ENCODE assay signal across 7 cellular contexts in genomic region chr10:119416855-119417254, GRCh38.
DNase-seq lines count a peak whose midpoint lies in the region; ATAC-seq and TF ChIP-seq lines count a peak whose summit lies in the region.

No MANE protein-coding gene starts in this region.

- H3K36me3 ChIP-seq in SJCRH30 (no peaks in the 10 kb centered on the region), cardiac muscle cell (no peaks in the 10 kb centered on the region), gastrocnemius medialis (no peaks in the 10 kb centered on the region)

- TF ChIP-seq CTCF in GM12875 (IDR thresholded peaks at IDR 0.05; ENCODE audit: borderline replicate concordance, insufficient read depth, low read depth, low read length) = peak; percentile 85
- peak; percentile 87 for TF ChIP-seq CTCF in cardiac muscle cell (IDR thresholded peaks at IDR 0.05; ENCODE audit: low read depth, low read length)
- peak; percentile 51 to 75 (median 70) for TF ChIP-seq CTCF in gastrocnemius medialis (IDR thresholded peaks at IDR 0.05 in 4 of 5, conservative IDR thresholded peaks at IDR 0.05 in 1 of 5)

- intact Hi-C loops in gastrocnemius medialis (cut with DNase I; ENCODE audit: low total_unique reads) = loop anchor here (1.0 to 2.0 kb wide), 2 partner anchors 211 to 218 kb away; no protein-coding TSS in a partner anchor

- H3K4me1 ChIP-seq in SJCRH30 (peaks cover 51% of the 10 kb centered on the region), cardiac muscle cell (ENCODE audit: low read depth) (peaks cover 11% of the 10 kb centered on the region), gastrocnemius medialis (peaks cover 19 to 22% of the 10 kb centered on the region in 2 donors)

- no peaks in the 10 kb centered on the region for H3K9me3 ChIP-seq in SJCRH30 (replicated peaks)
- no peaks in the 10 kb centered on the region for H3K9me3 ChIP-seq in cardiac muscle cell (ENCODE audit: low read depth)
- no peaks in the 10 kb centered on the region for H3K9me3 ChIP-seq in gastrocnemius medialis

- ATAC-seq in gastrocnemius medialis (peak in 1 of 2 donors; percentile 52), GM21381 (IDR thresholded peaks at IDR 0.05; ENCODE audit: unreplicated experiment) (no peak)

- TF ChIP-seq POLR2A in gastrocnemius medialis (IDR thresholded peaks at IDR 0.05) = no peak

- H3K4me3 ChIP-seq in GM12875 (ENCODE audit: low read depth, low read length) (no peak overlapping the region), SJCRH30 (no peak overlapping the region), cardiac muscle cell (no peak overlapping the region), gastrocnemius medialis (no peak overlapping the region)

- no peaks in the 10 kb centered on the region for H3K27me3 ChIP-seq in SJCRH30
- no peaks in the 10 kb centered on the region for H3K27me3 ChIP-seq in cardiac muscle cell
- no peaks in the 10 kb centered on the region for H3K27me3 ChIP-seq in gastrocnemius medialis

- H3K27ac ChIP-seq in SJCRH30 (no peak overlapping the region), cardiac muscle cell (no peak overlapping the region), gastrocnemius medialis (peak overlapping the region in 1 of 4 donors; percentile 44)

- peak; percentile 5 for DNase-seq in HS-27A (ENCODE audit: low read depth)
- peak; percentile 57 to 80 for DNase-seq in SJCRH30
- peak; percentile 73 for DNase-seq in activated naive CD4-positive, alpha-beta T cell treated with Interleukin-2 at 50 U/mL for 16 hours
- DNase-seq in cardiac muscle cell (ENCODE audit: low read depth in 1 of 2, low spot score in 1 of 2) = peak; percentile 69 to 77
- DNase-seq in gastrocnemius medialis = peak in 1 of 2 donors; percentile 54

- in situ Hi-C loops in gastrocnemius medialis (cut with MboI; ENCODE audit: low sequenced_read_pairs in 4 of 4) = loop anchor here in 3 of 4 donors (5.0 to 10.0 kb wide), 3 partner anchors 202 to 215 kb away; partner anchors contain the start of gene GRK5 (in 1 of the 3)
